Comparison of ENCODE assay signal across 20 cellular contexts in genomic region chr7:133552079-133552478, GRCh38.
A peak's percentile ranks its signal among the peaks of the same experiment; 100 is the strongest.
DNase-seq lines count a peak whose midpoint lies in the region; ATAC-seq, FAIRE-seq and TF ChIP-seq lines count a peak whose summit lies in the region.
"Had no signal": no experiment of that assay in that cellular context is flagged by ENCODE, and none has a peak within 500 bp of the region (broad histone marks: within the 10 kb centered on the region; RNA-seq: fewer than 3 reads in every experiment).

No MANE protein-coding gene starts in this region.

- H3K4me3 ChIP-seq in BJ (ENCODE audit: low read depth, low read length) (no peak overlapping the region), HEK293 (ENCODE audit: low read depth, low read length) (no peak overlapping the region), adipocyte (ENCODE audit: low read length) (no peak overlapping the region), keratinocyte (ENCODE audit: control insufficient read depth in 2 of 3, extremely low read depth in 1 of 3, insufficient read depth in 2 of 3, low read depth in 1 of 3, low read length in 3 of 3) (no peak overlapping the region), foreskin fibroblast (ENCODE audit: low read depth in 1 of 2, low read length in 2 of 2) (no peak overlapping the region)
- H3K4me3 ChIP-seq: BLaER1, GM23338 had no signal

- dilution Hi-C loops in keratinocyte (cut with MboI; ENCODE audit: extremely low pct_ligation_motif_present, low sequenced_read_pairs), result no loop called here

- H3K9ac ChIP-seq in adipocyte (ENCODE audit: low read length) (no peak overlapping the region), keratinocyte (ENCODE audit: control insufficient read depth, extremely low read depth, insufficient read depth, low read length) (no peak overlapping the region)
- H3K9ac ChIP-seq: BLaER1 had no signal

- DNase-seq in BJ (ENCODE audit: low read depth) (peak; percentile 6), adipocyte (ENCODE audit: low read depth) (peak; percentile 37), keratinocyte (ENCODE audit: low read depth, low spot score) (no peak), foreskin fibroblast (no peak), SHP77 treated with DMSO at 0.1 percent for 48 hours (lab: John Stamatoyannopoulos, UW) (no peak), RKO (ENCODE audit: low spot score) (no peak)
- DNase-seq: 8988T; Caco-2; CD4-positive, CD25-positive, alpha-beta regulatory T cell; CD8-positive, alpha-beta T cell; DMS79; GF-D8; H9; HFFc6 had no signal

- H3K4me2 ChIP-seq in keratinocyte (ENCODE audit: control insufficient read depth, extremely low read depth, insufficient read depth, low read depth, low read length), result no peak overlapping the region
- H3K4me2 ChIP-seq: BLaER1, GM23338 had no signal

- peak; percentile 13 for FAIRE-seq in keratinocyte (lab: Jason Lieb, UNC)

- no peaks in the 10 kb centered on the region for H4K20me1 ChIP-seq in keratinocyte (ENCODE audit: control insufficient read depth, extremely low read depth, insufficient read depth, low read length)

- ATAC-seq in HG02678 (IDR thresholded peaks at IDR 0.05; ENCODE audit: unreplicated experiment), result no peak
- ATAC-seq: CD8-positive, alpha-beta T cell; GM23338; HCT116 had no signal

- no peaks in the 10 kb centered on the region for H3K79me2 ChIP-seq in keratinocyte (ENCODE audit: control insufficient read depth, insufficient read depth, low read length)

- no peak for TF ChIP-seq CTCF in BJ (IDR thresholded peaks at IDR 0.05; ENCODE audit: insufficient read depth, low read depth, low read length)
- no peak for TF ChIP-seq CTCF in HEK293 (tag by site-specific recombination; IDR thresholded peaks at IDR 0.05)
- no peak for TF ChIP-seq CTCF in keratinocyte (optimal IDR thresholded peaks at IDR 0.05 in 1 of 3, IDR thresholded peaks at IDR 0.05 in 1 of 3, conservative IDR thresholded peaks at IDR 0.05 in 1 of 3; ENCODE audit: extremely low read depth in 1 of 3, insufficient read depth in 2 of 3, low read length in 3 of 3)
- no peak for TF ChIP-seq CTCF in foreskin fibroblast (IDR thresholded peaks at IDR 0.05; ENCODE audit: low read depth, low read length)

- H2AFZ ChIP-seq in keratinocyte (ENCODE audit: control insufficient read depth, low read length), result no peak overlapping the region
- H2AFZ ChIP-seq: GM23338 had no signal

- no peak overlapping the region for H3K27ac ChIP-seq in HEK293 (ENCODE audit: extremely low read depth, low read depth, low read length)
- no peak overlapping the region for H3K27ac ChIP-seq in keratinocyte (ENCODE audit: control insufficient read depth, insufficient read depth, low read length)
- H3K27ac ChIP-seq: BLaER1, C4-2B had no signal

- H3K4me1 ChIP-seq in HEK293 (ENCODE audit: control insufficient read depth, insufficient read depth, low read length), result peaks cover 9% of the 10 kb centered on the region
- peaks cover 24% of the 10 kb centered on the region for H3K4me1 ChIP-seq in adipocyte (ENCODE audit: control insufficient read depth, insufficient read depth, low read length)
- H3K4me1 ChIP-seq in keratinocyte (ENCODE audit: control insufficient read depth, extremely low read depth, insufficient read depth, low read length), result peaks cover 13% of the 10 kb centered on the region
- H3K4me1 ChIP-seq: BLaER1, Caco-2 had no signal

- no peaks in the 10 kb centered on the region for H3K27me3 ChIP-seq in BJ (ENCODE audit: control insufficient read depth, insufficient read depth, low read length)
- H3K27me3 ChIP-seq in adipocyte (replicated peaks; ENCODE audit: control insufficient read depth, insufficient read depth, low read length), result no peaks in the 10 kb centered on the region
- no peaks in the 10 kb centered on the region for H3K27me3 ChIP-seq in keratinocyte (ENCODE audit: control insufficient read depth, extremely low read depth, insufficient read depth, low read length)
- H3K27me3 ChIP-seq: BLaER1 had no signal

- CTCF ChIA-PET in BJ (lab: Yijun Ruan, JAX) (no interaction called here), HEK293 (lab: Yijun Ruan, JAX) (interaction anchor here (0.8 kb wide), 1 partner anchor 302 kb away, joined by 4 read pairs; no protein-coding TSS in a partner anchor)

- H3K36me3 ChIP-seq in BJ (ENCODE audit: control insufficient read depth, insufficient read depth, low read length), result no peaks in the 10 kb centered on the region
- no peaks in the 10 kb centered on the region for H3K36me3 ChIP-seq in HEK293 (ENCODE audit: control insufficient read depth in 2 of 2, insufficient read depth in 1 of 2, low read length in 2 of 2)
- H3K36me3 ChIP-seq in adipocyte (ENCODE audit: control insufficient read depth, insufficient read depth, low read length, severe bottlenecking), result no peaks in the 10 kb centered on the region
- no peaks in the 10 kb centered on the region for H3K36me3 ChIP-seq in keratinocyte (ENCODE audit: control insufficient read depth in 2 of 2, extremely low read depth in 1 of 2, insufficient read depth in 2 of 2, low read length in 2 of 2)
- H3K36me3 ChIP-seq: BLaER1 had no signal

- no peaks in the 10 kb centered on the region for H3K9me3 ChIP-seq in HEK293 (ENCODE audit: control insufficient read depth, insufficient read depth, low read depth, low read length)
- no peaks in the 10 kb centered on the region for H3K9me3 ChIP-seq in adipocyte (ENCODE audit: control insufficient read depth, low read length)
- no peaks in the 10 kb centered on the region for H3K9me3 ChIP-seq in keratinocyte (ENCODE audit: control insufficient read depth, low read depth, low read length)
- H3K9me3 ChIP-seq: BLaER1, Caco-2 had no signal

- H3K9me1 ChIP-seq in keratinocyte (ENCODE audit: control insufficient read depth, extremely low read depth, insufficient read depth, low read length), result no peaks in the 10 kb centered on the region

- POLR2A ChIA-PET in BJ (lab: Charles Lee) (interaction anchor here (0.6 kb wide), 1 partner anchor 481 kb away, joined by 10 read pairs; no protein-coding TSS in a partner anchor), HEK293 (lab: Yijun Ruan, JAX) (no interaction called here)

TF ChIP-seq in HEK293, 187 proteins besides CTCF, POLR2A, EP300 and RAD21:
- peak; percentile 55 for TF ChIP-seq PRDM6 (tag by site-specific recombination; IDR thresholded peaks at IDR 0.05)
- TF ChIP-seq ZNF174 (tag by site-specific recombination; IDR thresholded peaks at IDR 0.05), result no peak
- no peak for TF ChIP-seq ZNF391 (tag by site-specific recombination; IDR thresholded peaks at IDR 0.05; ENCODE audit: borderline replicate concordance, low read depth)
- TF ChIP-seq ZFP69B (tag by site-specific recombination; IDR thresholded peaks at IDR 0.05), result no peak
TF ChIP-seq in HEK293: peak in this region for 1.

Comparison
In these comparisons a context has a peak if more than half of its experiments do, and no peak if none do; other contexts are left out.
1. DNase-seq: peak in BJ (single experiment) and adipocyte (single experiment); none in keratinocyte (single experiment), foreskin fibroblast (0 of 2), SHP77 treated with DMSO at 0.1 percent for 48 hours (single experiment) and RKO (single experiment).